ENCODE assay signal across 23 cellular contexts in the genomic region with DNA sequence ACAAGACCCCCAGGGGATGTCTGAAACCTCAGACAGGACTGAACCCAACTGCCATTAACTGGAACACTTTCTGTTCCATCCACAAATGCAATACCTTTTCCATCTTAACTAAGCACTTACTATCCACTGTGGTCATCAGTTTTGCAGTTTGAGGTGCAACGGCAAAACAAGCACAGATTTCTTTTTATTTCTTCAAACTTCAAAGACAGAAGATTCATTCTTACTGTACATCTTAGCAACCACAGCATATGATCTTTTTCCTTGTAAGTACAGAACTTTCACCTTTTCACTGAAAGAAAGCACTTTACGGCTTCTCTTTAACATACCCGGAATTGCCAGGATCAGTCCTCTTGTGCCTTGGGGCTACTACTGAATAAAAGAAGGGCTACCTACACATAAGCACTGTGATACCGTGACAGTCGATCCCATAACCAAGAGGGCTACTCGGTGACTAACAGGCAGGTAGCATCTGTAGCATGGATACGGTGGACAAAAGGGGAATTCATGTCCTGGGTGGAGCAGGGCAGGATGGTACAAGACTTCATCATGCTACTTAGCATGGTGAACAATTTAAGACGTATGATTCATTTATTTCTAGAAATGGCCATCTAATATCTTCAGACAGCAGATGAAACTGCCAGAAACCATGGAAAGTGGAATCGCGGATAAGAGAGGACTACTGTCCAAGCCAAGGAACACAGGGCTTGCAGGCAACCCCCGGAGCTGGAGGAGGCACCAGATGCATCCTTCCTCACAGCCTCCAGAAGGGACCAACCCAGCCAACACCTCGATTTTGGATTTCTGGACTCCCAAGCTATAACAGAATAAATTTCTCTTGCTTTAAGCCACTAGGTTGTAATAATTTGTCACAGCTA. TPM values are rescaled to one million over a fixed set of nuclear protein-coding genes. Genes with fewer than 3 reads are reported as not detected.
DNase-seq lines count a peak whose midpoint lies in the region; ATAC-seq, FAIRE-seq and TF ChIP-seq lines count a peak whose summit lies in the region.
"Had no signal": no experiment of that assay in that cellular context is flagged by ENCODE, and none has a peak within 500 bp of the region (broad histone marks: within the 10 kb centered on the region; RNA-seq: fewer than 3 reads in every experiment).

No MANE protein-coding gene starts in this region.

- H3K4me1 ChIP-seq in Loucy (ENCODE audit: insufficient read depth, low read length, poor library complexity, severe bottlenecking), result peaks cover 91% of the 10 kb centered on the region
- H3K4me1 ChIP-seq: SJSA1 had no signal

- no peak for TF ChIP-seq CTCF in Loucy (conservative IDR thresholded peaks at IDR 0.05; ENCODE audit: low read length)
- TF ChIP-seq CTCF in bronchial epithelial cell (IDR thresholded peaks at IDR 0.05; ENCODE audit: insufficient read depth, low read length, severe bottlenecking), result no peak

- DNase-seq in HPDE6-E6E7 (ENCODE audit: extremely low spot score) (peak; percentile 65), bronchial epithelial cell (ENCODE audit: low read depth) (peak; percentile 99), H4 (ENCODE audit: low spot score) (no peak), NCI-H146 treated with DMSO at 0.1 percent for 48 hours (lab: John Stamatoyannopoulos, UW; ENCODE audit: unreplicated experiment) (no peak), RCC 7860 (ENCODE audit: low spot score) (no peak), anterior cingulate cortex (lab: John Stamatoyannopoulos, UW) (no peak)
- DNase-seq: C1 segment of cervical spinal cord; CD8-positive, alpha-beta T cell; GOT3; NCI-H1105; NCI-H1694; NCI-H2081; NCI-H2171 treated with DMSO at 0.1 percent for 48 hours; NCI-H524 treated with DMSO at 0.1 percent for 48 hours; NCI-H82 had no signal

- H2AFZ ChIP-seq in Loucy (ENCODE audit: low read length), result no peak overlapping the region

- H3K36me3 ChIP-seq in Loucy (ENCODE audit: insufficient read depth, low read length) (no peaks in the 10 kb centered on the region; the same call in 1 of the 2 replicates), bronchial epithelial cell (ENCODE audit: control insufficient read depth, insufficient read depth, low read length) (no peaks in the 10 kb centered on the region)
- H3K36me3 ChIP-seq: SJSA1 had no signal

- H3K9ac ChIP-seq in Loucy (ENCODE audit: low read depth, low read length, poor library complexity, severe bottlenecking), result peak overlapping the region; percentile 97

- FAIRE-seq in bronchial epithelial cell (lab: Jason Lieb, UNC) (no peak), RCC 7860 (lab: Jason Lieb, UNC) (no peak)
- FAIRE-seq: GM12891 had no signal

- peak overlapping the region; percentile 67 for H3K4me3 ChIP-seq in Loucy (ENCODE audit: low read length, poor library complexity, severe bottlenecking)
- no peak overlapping the region for H3K4me3 ChIP-seq in bronchial epithelial cell (ENCODE audit: low read depth, low read length)
- H3K4me3 ChIP-seq: SJSA1 had no signal

- H3K27me3 ChIP-seq in Loucy (ENCODE audit: insufficient read depth, low read length, poor library complexity, severe bottlenecking) (no peaks in the 10 kb centered on the region), bronchial epithelial cell (ENCODE audit: control insufficient read depth, insufficient read depth, low read length) (no peaks in the 10 kb centered on the region)
- H3K27me3 ChIP-seq: SJSA1 had no signal

- H3F3A ChIP-seq in Loucy (ENCODE audit: low read depth), result peaks cover 42% of the 10 kb centered on the region

- H3K9me2 ChIP-seq in Loucy (replicated peaks; ENCODE audit: low read depth, low read length), result no peaks in the 10 kb centered on the region

- H4K20me1 ChIP-seq in Loucy (ENCODE audit: insufficient read depth, low read length, poor library complexity, severe bottlenecking), result peaks cover 59% of the 10 kb centered on the region

- no peaks in the 10 kb centered on the region for H3K9me3 ChIP-seq in Loucy (ENCODE audit: insufficient read depth, low read depth, low read length)
- H3K9me3 ChIP-seq: SJSA1 had no signal

- ATAC-seq in esophagus mucosa, result peak; percentile 88
- ATAC-seq: CD8-positive, alpha-beta T cell; Panc1; Right ventricle myocardium inferior had no signal

- peak overlapping the region; percentile 82 for H3K4me2 ChIP-seq in Loucy (ENCODE audit: low read depth, low read length, poor library complexity, severe bottlenecking)

- peaks cover 91% of the 10 kb centered on the region for H3K79me2 ChIP-seq in Loucy (ENCODE audit: insufficient read depth, low read length)

RNA-seq across cellular contexts. Expression of gene ERG, which starts 18.4 kb away (rescaled TPM):
- total RNA-seq in bronchial epithelial cell (under 0.01 TPM in 1 of 2 replicates, not detected in the other), esophagus mucosa (5.1 TPM)
- total RNA-seq in H4 (2014; rRNA removed; shearing (Covaris generic)), result 0.15 and 0.25 TPM in 2 replicates
- total RNA-seq: A673; CD8-positive, alpha-beta T cell; G401 had no signal

Comparison
In these comparisons a context has a peak if more than half of its experiments do, and no peak if none do; other contexts are left out.
1. DNase-seq: peak in HPDE6-E6E7 (single experiment) and bronchial epithelial cell (single experiment); none in H4 (single experiment), NCI-H146 treated with DMSO at 0.1 percent for 48 hours (single experiment), RCC 7860 (single experiment) and anterior cingulate cortex (0 of 58).